In the genomic region with DNA sequence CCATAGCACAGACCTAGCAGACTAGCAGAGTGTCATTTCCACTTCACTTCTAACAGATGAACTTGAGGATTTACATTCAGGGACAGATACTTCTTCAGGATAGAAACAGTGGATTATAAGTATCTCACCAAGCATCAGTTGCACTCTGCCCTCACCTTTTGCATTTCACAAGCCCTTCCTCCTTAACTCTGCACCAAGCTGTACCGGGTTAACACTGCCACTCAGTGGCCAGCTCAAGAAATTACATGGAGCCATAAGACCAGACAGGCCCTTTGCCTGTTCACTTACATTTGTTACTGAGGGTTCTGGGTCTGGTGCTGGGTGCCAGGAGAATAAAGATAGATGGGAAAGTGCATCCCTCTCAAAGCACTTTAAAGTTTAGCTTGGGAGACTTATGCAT, we compare ENCODE assay signal across 10 cellular contexts.
DNase-seq lines count a peak whose midpoint lies in the region; ATAC-seq and TF ChIP-seq lines count a peak whose summit lies in the region.
"Had no signal": no experiment of that assay in that cellular context is flagged by ENCODE, and none has a peak within 500 bp of the region (broad histone marks: within the 10 kb centered on the region; RNA-seq: fewer than 3 reads in every experiment).

No MANE protein-coding gene starts in this region.

- H3K36me3 Mint-ChIP-seq in activated T-helper 17 cell treated with anti-CD3 and anti-CD28 coated beads, Interleukin-2, amount 50 U/mL, for 72 hours (ENCODE audit: low read depth): no peaks in the 10 kb centered on the region

- no peak overlapping the region for H4K8ac ChIP-seq in neuronal stem cell (ENCODE audit: low read depth, low read length)

- no peak overlapping the region for H3K23ac ChIP-seq in neuronal stem cell (ENCODE audit: low read depth, low read length, poor library complexity)

- H4K20me1 ChIP-seq in BLaER1 (no peaks in the 10 kb centered on the region), hepatocyte (ENCODE audit: insufficient read depth, poor library complexity, severe bottlenecking) (no peaks in the 10 kb centered on the region)

- H3K4me3 Mint-ChIP-seq in activated T-helper 17 cell treated with anti-CD3 and anti-CD28 coated beads, Interleukin-2, amount 50 U/mL, for 72 hours: no peak overlapping the region
- H3K4me3 Mint-ChIP-seq: activated T-cell treated with anti-CD3 and anti-CD28 coated beads, Interleukin-2, amount 50 U/mL, for 72 hours had no signal

- H3K36me3 ChIP-seq in BLaER1 (peaks cover 8% of the 10 kb centered on the region; the same call in 1 of the 2 replicates), hepatocyte (replicated peaks; ENCODE audit: insufficient read depth, low read depth) (no peaks in the 10 kb centered on the region), neuronal stem cell (replicated peaks in 1 of 2; ENCODE audit: control insufficient read depth in 2 of 2, insufficient read depth in 2 of 2, low read length in 2 of 2) (no peaks in the 10 kb centered on the region)

- no peak overlapping the region for H2BK120ac ChIP-seq in neuronal stem cell (ENCODE audit: low read depth, low read length)

- no peaks in the 10 kb centered on the region for H3K79me1 ChIP-seq in neuronal stem cell (ENCODE audit: low read depth, low read length)

- H3K9ac ChIP-seq in BLaER1 (no peak overlapping the region), neuronal stem cell (ENCODE audit: low read depth, low read length, poor library complexity) (no peak overlapping the region)

- peaks cover 51% of the 10 kb centered on the region for H3K4me1 ChIP-seq in BLaER1
- H3K4me1 ChIP-seq in hepatocyte (ENCODE audit: insufficient read depth): no peaks in the 10 kb centered on the region
- H3K4me1 ChIP-seq in neuronal stem cell (ENCODE audit: control insufficient read depth in 2 of 2, insufficient read depth in 1 of 2, low read depth in 1 of 2, low read length in 2 of 2): no peaks in the 10 kb centered on the region

- H3K9me2 ChIP-seq in hepatocyte (replicated peaks; ENCODE audit: insufficient read depth): no peaks in the 10 kb centered on the region

- ATAC-seq in activated T-helper 17 cell treated with anti-CD3 and anti-CD28 coated beads, Interleukin-2, amount 50 U/mL, for 72 hours (replicated peaks): no peak
- ATAC-seq: activated T-cell treated with anti-CD3 and anti-CD28 coated beads, Interleukin-2, amount 50 U/mL, for 72 hours had no signal

- no peaks in the 10 kb centered on the region for H3K79me2 ChIP-seq in hepatocyte

- H3K4me2 ChIP-seq in BLaER1: no peak overlapping the region
- no peak overlapping the region for H3K4me2 ChIP-seq in hepatocyte
- no peak overlapping the region for H3K4me2 ChIP-seq in neuronal stem cell (ENCODE audit: insufficient read depth, low read length, poor library complexity, severe bottlenecking)

- 0 out of 2 replicates have a peak overlapping the region, but pooled peaks have one; percentile 86 for H3K27ac ChIP-seq in BLaER1
- H3K27ac ChIP-seq in hepatocyte: no peak overlapping the region
- no peak overlapping the region for H3K27ac ChIP-seq in neuronal stem cell (replicated peaks; ENCODE audit: low read length)

- peaks cover 46% of the 10 kb centered on the region for H3K9me3 ChIP-seq in BLaER1
- no peaks in the 10 kb centered on the region for H3K9me3 ChIP-seq in hepatocyte (ENCODE audit: low read depth)
- peaks cover 12 to 16% of the 10 kb centered on the region in 2 donors for H3K9me3 ChIP-seq in neuronal stem cell (replicated peaks in 1 of 2; ENCODE audit: control insufficient read depth in 2 of 2, insufficient read depth in 1 of 2, low read depth in 1 of 2, low read length in 2 of 2)

- DNase-seq in GM10266 (ENCODE audit: extremely low spot score): no peak
- DNase-seq in RPMI8226: peak; percentile 40
- no peak for DNase-seq in hepatocyte (ENCODE audit: low spot score)
- DNase-seq in neuronal stem cell (ENCODE audit: low spot score): no peak
- no peak for DNase-seq in hippocampal formation (lab: John Stamatoyannopoulos, UW)
- DNase-seq: NCI-H146, nucleus accumbens had no signal

- H3K4ac ChIP-seq in neuronal stem cell (ENCODE audit: low read length): no peak overlapping the region

- no peak overlapping the region for H4K91ac ChIP-seq in neuronal stem cell (ENCODE audit: low read depth, low read length, poor library complexity)

- H3K14ac ChIP-seq in neuronal stem cell (ENCODE audit: low read length): no peak overlapping the region

- H2BK5ac ChIP-seq in neuronal stem cell (ENCODE audit: low read length): no peak overlapping the region

- H2AFZ ChIP-seq in hepatocyte (no peak overlapping the region), neuronal stem cell (ENCODE audit: low read length) (no peak overlapping the region)

- no peak overlapping the region for H2AK5ac ChIP-seq in neuronal stem cell (ENCODE audit: low read depth, low read length)

- no peak overlapping the region for H3K4me3 ChIP-seq in BLaER1
- H3K4me3 ChIP-seq in hepatocyte: no peak overlapping the region
- no peak overlapping the region for H3K4me3 ChIP-seq in neuronal stem cell (ENCODE audit: low read length in 2 of 2)

- H3K27ac Mint-ChIP-seq in activated T-helper 17 cell treated with anti-CD3 and anti-CD28 coated beads, Interleukin-2, amount 50 U/mL, for 72 hours: no peak overlapping the region
- H3K27ac Mint-ChIP-seq: activated T-cell treated with anti-CD3 and anti-CD28 coated beads, Interleukin-2, amount 50 U/mL, for 72 hours had no signal

- H3K9me3 Mint-ChIP-seq in activated T-helper 17 cell treated with anti-CD3 and anti-CD28 coated beads, Interleukin-2, amount 50 U/mL, for 72 hours: peaks cover 24% of the 10 kb centered on the region

- H2BK15ac ChIP-seq in neuronal stem cell (ENCODE audit: low read length): no peak overlapping the region

- peak; percentile 21 for TF ChIP-seq CTCF in GM10266 (IDR thresholded peaks at IDR 0.05; ENCODE audit: control insufficient read depth, insufficient read depth, low read depth, missing control alignments)
- TF ChIP-seq CTCF in hepatocyte (IDR thresholded peaks at IDR 0.05; ENCODE audit: poor library complexity): peak; percentile 29

- no peak overlapping the region for H3K18ac ChIP-seq in neuronal stem cell (ENCODE audit: low read length)

- H2BK12ac ChIP-seq in neuronal stem cell (ENCODE audit: low read length): no peak overlapping the region

- peaks cover 10% of the 10 kb centered on the region for H3K27me3 Mint-ChIP-seq in activated T-helper 17 cell treated with anti-CD3 and anti-CD28 coated beads, Interleukin-2, amount 50 U/mL, for 72 hours

- H3K27me3 ChIP-seq in BLaER1 (no peaks in the 10 kb centered on the region), hepatocyte (no peaks in the 10 kb centered on the region), neuronal stem cell (ENCODE audit: control insufficient read depth in 3 of 3, insufficient read depth in 3 of 3, low read depth in 1 of 3, low read length in 3 of 3) (no peaks in the 10 kb centered on the region)

- no peaks in the 10 kb centered on the region for H3K4me1 Mint-ChIP-seq in activated T-helper 17 cell treated with anti-CD3 and anti-CD28 coated beads, Interleukin-2, amount 50 U/mL, for 72 hours

- WGBS in hepatocyte (ENCODE audit: low lambda C conversion rate, missing lambda C conversion rate): 96% methylated on average over 1 of the region's 1 CpG
- no CpG with 5 or more reads among the region's 1 CpG for WGBS in neuronal stem cell (ENCODE audit: extremely low coverage in 2 of 2, insufficient read length in 2 of 2, insufficient replicate concordance in 1 of 2), 2 donors
